Comparison of ENCODE assay signal across 9 cellular contexts in genomic region chr2:227164745-227165350, GRCh38. TPM values are rescaled to one million over a fixed set of nuclear protein-coding genes. Genes with fewer than 3 reads are reported as not detected.
DNase-seq lines count a peak whose midpoint lies in the region; ATAC-seq and TF ChIP-seq lines count a peak whose summit lies in the region.
"Had no signal": no experiment of that assay in that cellular context is flagged by ENCODE, and none has a peak within 500 bp of the region (broad histone marks: within the 10 kb centered on the region; RNA-seq: fewer than 3 reads in every experiment).

No MANE protein-coding gene starts in this region.

- H3K27ac ChIP-seq in VCaP = peak overlapping the region; percentile 86

- DNase-seq in COR-L47 (lab: John Stamatoyannopoulos, UW) (peak; percentile 1), left ventricle myocardium superior (peak; percentile 53), skeletal muscle cell (ENCODE audit: low read depth) (no peak), retina (no peak), AML-193 (lab: John Stamatoyannopoulos, UW) (no peak)

- H3K4me3 ChIP-seq in skeletal muscle cell (ENCODE audit: low read depth, low read length) = peak overlapping the region; percentile 44

- intact Hi-C loops in left ventricle myocardium superior (cut with micrococcal nuclease) = no loop called here

- TF ChIP-seq CTCF in VCaP (conservative IDR thresholded peaks at IDR 0.05) = peak; percentile 9; the same call in 1 of the 2 replicates

- ATAC-seq in GM19023 (IDR thresholded peaks at IDR 0.05; ENCODE audit: unreplicated experiment) (peak; percentile 65), HG03095 (IDR thresholded peaks at IDR 0.05; ENCODE audit: unreplicated experiment) (peak; percentile 61), left ventricle myocardium superior (peak; percentile 24)

RNA-seq across cellular contexts. Expression of gene COL4A3, which starts 0.4 kb away (rescaled TPM):
- total RNA-seq in left ventricle myocardium superior = 4.5 TPM
- total RNA-seq: SK-MEL-5 had no signal

RNA-seq across cellular contexts. Expression of gene COL4A4, which starts 0.8 kb away (rescaled TPM):
- total RNA-seq in left ventricle myocardium superior = 9.8 TPM
- total RNA-seq: SK-MEL-5 had no signal

Comparison
In these comparisons a context has a peak if more than half of its experiments do, and no peak if none do; other contexts are left out.
1. DNase-seq: peak in COR-L47 (single experiment) and left ventricle myocardium superior (single experiment); none in skeletal muscle cell (single experiment), retina (single experiment) and AML-193 (0 of 2).
2. Peak in every context shown above with its lines, with median percentiles within 50 percentile points of each other: ATAC-seq.